Comparison of ENCODE assay signal across 11 cellular contexts in the genomic region with DNA sequence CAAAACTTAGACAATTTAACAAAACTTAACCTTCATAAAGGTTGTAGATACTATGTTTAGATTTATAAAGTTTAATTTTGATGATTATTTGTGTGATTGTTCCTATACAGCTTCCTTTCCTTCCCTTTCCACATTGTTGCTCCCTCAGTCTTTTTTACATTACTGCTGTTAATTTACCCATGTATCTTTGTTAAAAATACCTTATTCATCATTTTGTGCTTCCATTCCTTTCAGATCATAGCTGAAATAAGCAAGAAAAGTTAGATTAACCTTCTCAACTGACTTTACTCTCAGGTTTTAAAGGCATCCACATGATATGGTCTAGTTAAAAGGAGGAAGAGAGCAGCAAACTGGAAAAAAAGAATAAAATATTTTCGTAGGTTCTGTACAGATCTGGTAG. TPM values are rescaled to one million over a fixed set of nuclear protein-coding genes. Genes with fewer than 3 reads are reported as not detected.
A peak's percentile ranks its signal among the peaks of the same experiment; 100 is the strongest.
DNase-seq lines count a peak whose midpoint lies in the region; ATAC-seq and TF ChIP-seq lines count a peak whose summit lies in the region.
"Had no signal": no experiment of that assay in that cellular context is flagged by ENCODE, and none has a peak within 500 bp of the region (broad histone marks: within the 10 kb centered on the region; RNA-seq: fewer than 3 reads in every experiment).

No MANE protein-coding gene starts in this region.

- H3K27me3 ChIP-seq in SK-N-SH (ENCODE audit: insufficient read depth) (no peaks in the 10 kb centered on the region), skeletal muscle tissue (ENCODE audit: control insufficient read depth in 3 of 3, insufficient read depth in 3 of 3, low read length in 3 of 3) (no peaks in the 10 kb centered on the region)
- H3K27me3 ChIP-seq: thyroid gland had no signal

- TF ChIP-seq EP300 in SK-N-SH (IDR thresholded peaks at IDR 0.05; ENCODE audit: borderline replicate concordance in 1 of 2, low read depth in 1 of 2, low read length in 1 of 2) = no peak

- H3K9me3 ChIP-seq in SK-N-SH (no peaks in the 10 kb centered on the region), skeletal muscle tissue (ENCODE audit: control insufficient read depth in 3 of 3, low read length in 3 of 3) (no peaks in the 10 kb centered on the region)
- H3K9me3 ChIP-seq: thyroid gland had no signal

- no peak for TF ChIP-seq RAD21 in SK-N-SH (IDR thresholded peaks at IDR 0.05; ENCODE audit: low read length)

- H3K4me3 ChIP-seq in SK-N-SH (ENCODE audit: low read depth in 2 of 2, low read length in 1 of 2) = peak overlapping the region; percentile 87 to 95
- H3K4me3 ChIP-seq in WI38 (ENCODE audit: low read depth, low read length) = peak overlapping the region; percentile 90; the same call in 1 of the 2 replicates
- H3K4me3 ChIP-seq in skeletal muscle tissue (ENCODE audit: low read length in 3 of 3) = peak overlapping the region in 1 of 3 donors; percentile 10

- H4K20me1 ChIP-seq in SK-N-SH (ENCODE audit: insufficient read depth) = peaks cover 59% of the 10 kb centered on the region

- H3K79me2 ChIP-seq in SK-N-SH (ENCODE audit: insufficient read depth) = peaks cover 77% of the 10 kb centered on the region

- no peaks in the 10 kb centered on the region for H3K36me3 Mint-ChIP-seq in glutamatergic neuron (ENCODE audit: unreplicated experiment)

- H3K4me1 ChIP-seq in SK-N-SH (ENCODE audit: control insufficient read depth in 1 of 2, insufficient read depth in 2 of 2, low read depth in 1 of 2, low read length in 1 of 2) = peaks cover 0 to 16% of the 10 kb centered on the region in 2 experiments; a peak in 2 of 4 replicates
- H3K4me1 ChIP-seq in skeletal muscle tissue (ENCODE audit: control insufficient read depth in 3 of 3, insufficient read depth in 3 of 3, low read length in 3 of 3) = peaks cover 27 to 40% (median 29%) of the 10 kb centered on the region in 3 donors

- DNase-seq in SK-N-SH (no peak), glutamatergic neuron (no peak), NCI-H146 (lab: John Stamatoyannopoulos, UW) (no peak), ureter (ENCODE audit: low spot score) (no peak)
- no peak for DNase-seq in activated CD4-positive, alpha-beta T cell treated with anti-CD3 and anti-CD28 coated beads, Interleukin-2, amount 50 U/mL, for 4 hours
- DNase-seq: 8988T; activated CD4-positive, alpha-beta T cell treated with anti-CD3 and anti-CD28 coated beads, Interleukin-2, amount 50 U/mL, for 48 hours; thyroid gland had no signal

- CTCF ChIA-PET in SK-N-SH (lab: Yijun Ruan, JAX) = interaction anchor here (1.1 to 1.3 kb wide), 3 partner anchors 12 to 53 kb away, joined by 3 read pairs; no protein-coding TSS in a partner anchor

- no peak for ATAC-seq in SK-N-SH treated with all-trans-retinoic acid at 6 μM for 48 hours

- WGBS in SK-N-SH (ENCODE audit: low lambda C conversion rate) = 55% methylated on average over 1 of the region's 1 CpG

- peaks cover 4 to 14% of the 10 kb centered on the region in 2 experiments for H3K36me3 ChIP-seq in SK-N-SH (replicated peaks in 1 of 2; ENCODE audit: control insufficient read depth in 1 of 2, insufficient read depth in 2 of 2, low read length in 1 of 2)
- no peaks in the 10 kb centered on the region for H3K36me3 ChIP-seq in skeletal muscle tissue (ENCODE audit: control insufficient read depth in 3 of 3, insufficient read depth in 3 of 3, low read length in 3 of 3)
- H3K36me3 ChIP-seq: thyroid gland had no signal

- peaks cover 9% of the 10 kb centered on the region for H3K9me3 Mint-ChIP-seq in glutamatergic neuron (ENCODE audit: unreplicated experiment)

- peaks cover 7% of the 10 kb centered on the region for H3K27me3 Mint-ChIP-seq in glutamatergic neuron (ENCODE audit: unreplicated experiment)

- peak overlapping the region; percentile 88 for H3K4me2 ChIP-seq in SK-N-SH

- no peaks in the 10 kb centered on the region for H3K9me2 ChIP-seq in SK-N-SH

- H2AFZ ChIP-seq in SK-N-SH (ENCODE audit: low read depth) = no peak overlapping the region

- H3K27ac ChIP-seq in SK-N-SH (ENCODE audit: low read depth in 2 of 2, low read length in 1 of 2) (peak overlapping the region in 1 of 2 experiments; percentile 82; a peak in 1 of 4 replicates), skeletal muscle tissue (ENCODE audit: low read depth, low read length) (no peak overlapping the region)

- H3F3A ChIP-seq in SK-N-SH (replicated peaks; ENCODE audit: insufficient read depth) = peaks cover 11% of the 10 kb centered on the region

- H3K4me1 Mint-ChIP-seq in glutamatergic neuron (ENCODE audit: low read depth, unreplicated experiment) = peaks cover 20% of the 10 kb centered on the region

- POLR2A ChIA-PET in SK-N-SH (lab: Yijun Ruan, JAX) = no interaction called here

- TF ChIP-seq CTCF in SK-N-SH (IDR thresholded peaks at IDR 0.05) (no peak), WI38 (IDR thresholded peaks at IDR 0.05; ENCODE audit: low read depth, low read length) (no peak), glutamatergic neuron (IDR thresholded peaks at IDR 0.05; ENCODE audit: partially characterized antibody, unreplicated experiment) (no peak)

- H3K4me3 Mint-ChIP-seq in glutamatergic neuron (ENCODE audit: unreplicated experiment) = peak overlapping the region; percentile 76

- H3K9ac ChIP-seq in SK-N-SH (peak overlapping the region; percentile 88; the same call in 1 of the 2 replicates), skeletal muscle tissue (ENCODE audit: low read depth in 1 of 3, low read length in 3 of 3) (peak overlapping the region; percentile 17 to 34 (median 25))

- H3K27ac Mint-ChIP-seq in glutamatergic neuron (ENCODE audit: unreplicated experiment) = no peak overlapping the region

TF ChIP-seq in SK-N-SH, 30 proteins besides CTCF, POLR2A, EP300 and RAD21 (continues in another document):
- TF ChIP-seq SIN3A (IDR thresholded peaks at IDR 0.05; ENCODE audit: borderline replicate concordance, low read depth, low read length) (no peak), EZH2phosphoT487 (IDR thresholded peaks at IDR 0.05; ENCODE audit: borderline replicate concordance, low read depth) (no peak)
- TF ChIP-seq, protein P1, sequence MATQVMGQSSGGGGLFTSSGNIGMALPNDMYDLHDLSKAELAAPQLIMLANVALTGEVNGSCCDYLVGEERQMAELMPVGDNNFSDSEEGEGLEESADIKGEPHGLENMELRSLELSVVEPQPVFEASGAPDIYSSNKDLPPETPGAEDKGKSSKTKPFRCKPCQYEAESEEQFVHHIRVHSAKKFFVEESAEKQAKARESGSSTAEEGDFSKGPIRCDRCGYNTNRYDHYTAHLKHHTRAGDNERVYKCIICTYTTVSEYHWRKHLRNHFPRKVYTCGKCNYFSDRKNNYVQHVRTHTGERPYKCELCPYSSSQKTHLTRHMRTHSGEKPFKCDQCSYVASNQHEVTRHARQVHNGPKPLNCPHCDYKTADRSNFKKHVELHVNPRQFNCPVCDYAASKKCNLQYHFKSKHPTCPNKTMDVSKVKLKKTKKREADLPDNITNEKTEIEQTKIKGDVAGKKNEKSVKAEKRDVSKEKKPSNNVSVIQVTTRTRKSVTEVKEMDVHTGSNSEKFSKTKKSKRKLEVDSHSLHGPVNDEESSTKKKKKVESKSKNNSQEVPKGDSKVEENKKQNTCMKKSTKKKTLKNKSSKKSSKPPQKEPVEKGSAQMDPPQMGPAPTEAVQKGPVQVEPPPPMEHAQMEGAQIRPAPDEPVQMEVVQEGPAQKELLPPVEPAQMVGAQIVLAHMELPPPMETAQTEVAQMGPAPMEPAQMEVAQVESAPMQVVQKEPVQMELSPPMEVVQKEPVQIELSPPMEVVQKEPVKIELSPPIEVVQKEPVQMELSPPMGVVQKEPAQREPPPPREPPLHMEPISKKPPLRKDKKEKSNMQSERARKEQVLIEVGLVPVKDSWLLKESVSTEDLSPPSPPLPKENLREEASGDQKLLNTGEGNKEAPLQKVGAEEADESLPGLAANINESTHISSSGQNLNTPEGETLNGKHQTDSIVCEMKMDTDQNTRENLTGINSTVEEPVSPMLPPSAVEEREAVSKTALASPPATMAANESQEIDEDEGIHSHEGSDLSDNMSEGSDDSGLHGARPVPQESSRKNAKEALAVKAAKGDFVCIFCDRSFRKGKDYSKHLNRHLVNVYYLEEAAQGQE (IDR thresholded peaks at IDR 0.05; ENCODE audit: low read depth, low read length) = no peak

TF ChIP-seq in SK-N-SH treated with all-trans-retinoic acid at 6 μM for 48 hours, 23 proteins besides CTCF, POLR2A, EP300 and RAD21 (continues in another document):
- TF ChIP-seq ARNTL (CRISPR knock-in tag; IDR thresholded peaks at IDR 0.05; ENCODE audit: borderline replicate concordance, low read depth) = no peak
- TF ChIP-seq ZC3H10 (CRISPR knock-in tag; IDR thresholded peaks at IDR 0.05) = no peak
- TF ChIP-seq PPARA (CRISPR knock-in tag; IDR thresholded peaks at IDR 0.05; ENCODE audit: borderline replicate concordance) = no peak
- no peak for TF ChIP-seq RARB (CRISPR knock-in tag; IDR thresholded peaks at IDR 0.05)
- TF ChIP-seq ISL1 (CRISPR knock-in tag; IDR thresholded peaks at IDR 0.05) = no peak
- TF ChIP-seq SNAI2 (CRISPR knock-in tag; IDR thresholded peaks at IDR 0.05) = no peak
- TF ChIP-seq ZNF565 (CRISPR knock-in tag; conservative IDR thresholded peaks at IDR 0.05; ENCODE audit: low read depth) = no peak

RNA-seq across cellular contexts. Expression of a gene that starts 2.0 kb away (rescaled TPM):
- polyA plus RNA-seq in SK-N-SH (2012; rRNA removed) = 26.9 and 36.1 TPM in 2 replicates
- polyA plus RNA-seq in SK-N-SH (2012; cell fraction: cytosol; rRNA removed) = 30.7 and 35.1 TPM in 2 replicates
- 22.5 and 37.2 TPM in 2 replicates for polyA plus RNA-seq in SK-N-SH (2012; cell fraction: nucleus; rRNA removed)
- total RNA-seq in glutamatergic neuron (ENCODE audit: unreplicated experiment) = 36.9 TPM
- 48.5 TPM for total RNA-seq in skeletal muscle tissue
- total RNA-seq in ureter = 86.3 TPM

RNA-seq across cellular contexts. Expression of a gene that starts 58.3 kb away (rescaled TPM):
- polyA plus RNA-seq in SK-N-SH (2012; rRNA removed) = 0.11 and 0.25 TPM in 2 replicates
- 0.08 and 0.17 TPM in 2 replicates for polyA plus RNA-seq in SK-N-SH (2012; cell fraction: cytosol; rRNA removed)
- polyA plus RNA-seq in SK-N-SH (2012; cell fraction: nucleus; rRNA removed) = 0.10 and 0.33 TPM in 2 replicates
- total RNA-seq in glutamatergic neuron (ENCODE audit: unreplicated experiment) = not detected
- under 0.01 TPM for total RNA-seq in skeletal muscle tissue
- total RNA-seq in ureter = not detected
